ENCODE assay signal across 12 cellular contexts in genomic region chr7:77866791-77867190, GRCh38.
A peak's percentile ranks its signal among the peaks of the same experiment; 100 is the strongest.
DNase-seq lines count a peak whose midpoint lies in the region; ATAC-seq, FAIRE-seq and TF ChIP-seq lines count a peak whose summit lies in the region.
"Had no signal": no experiment of that assay in that cellular context is flagged by ENCODE, and none has a peak within 500 bp of the region (broad histone marks: within the 10 kb centered on the region; RNA-seq: fewer than 3 reads in every experiment).

No MANE protein-coding gene starts in this region.

- peak; percentile 55 for ATAC-seq in GM18907 (IDR thresholded peaks at IDR 0.05; ENCODE audit: unreplicated experiment)
- ATAC-seq: activated T-cell treated with anti-CD3 and anti-CD28 coated beads, Interleukin-2, amount 50 U/mL, for 72 hours had no signal

- peak; percentile 90 for FAIRE-seq in RCC 7860 (lab: Jason Lieb, UNC)

- peaks cover 17% of the 10 kb centered on the region for H3K4me1 Mint-ChIP-seq in CD14-positive monocyte

- peaks cover 0 to 5% (median 2%) of the 10 kb centered on the region in 7 donors for H3K9me3 Mint-ChIP-seq in CD14-positive monocyte

- peaks cover 15 to 16% of the 10 kb centered on the region in 2 donors for H3K36me3 Mint-ChIP-seq in CD14-positive monocyte

- no peak for TF ChIP-seq CTCF in epithelial cell of esophagus (IDR thresholded peaks at IDR 0.05; ENCODE audit: insufficient read depth, low read depth, low read length, missing control alignments)
- TF ChIP-seq CTCF in CD14-positive monocyte (IDR thresholded peaks at IDR 0.05) = no peak
- TF ChIP-seq CTCF in vagina (IDR thresholded peaks at IDR 0.05) = no peak
- TF ChIP-seq CTCF in prostate gland (IDR thresholded peaks at IDR 0.05) = no peak

- no peaks in the 10 kb centered on the region for H3K27me3 Mint-ChIP-seq in CD14-positive monocyte (ENCODE audit: low read depth in 3 of 3)

- H3K9me3 ChIP-seq in vagina (no peaks in the 10 kb centered on the region), prostate gland (no peaks in the 10 kb centered on the region)
- H3K9me3 ChIP-seq: colonic mucosa, thoracic aorta had no signal

- intact Hi-C loops in CD14-positive monocyte (cut with micrococcal nuclease) = no loop called here
- intact Hi-C loops in vagina (cut with DNase I) = no loop called here
- intact Hi-C loops in prostate gland (cut with DNase I) = no loop called here

- H3K27ac ChIP-seq in vagina (no peak overlapping the region), prostate gland (no peak overlapping the region)
- H3K27ac ChIP-seq: colonic mucosa, thoracic aorta had no signal

- H3K4me1 ChIP-seq in vagina = peaks cover 6% of the 10 kb centered on the region
- no peaks in the 10 kb centered on the region for H3K4me1 ChIP-seq in prostate gland (replicated peaks)

- H3K27ac Mint-ChIP-seq in CD14-positive monocyte = peak overlapping the region in 1 of 7 donors; percentile 54
- H3K27ac Mint-ChIP-seq: activated T-cell treated with anti-CD3 and anti-CD28 coated beads, Interleukin-2, amount 50 U/mL, for 72 hours had no signal

- peak; percentile 74 for DNase-seq in RCC 7860 (ENCODE audit: low spot score)
- peak; percentile 87 for DNase-seq in epithelial cell of esophagus (ENCODE audit: low read depth)
- DNase-seq in renal cortical epithelial cell (ENCODE audit: low read depth) = peak; percentile 59
- no peak for DNase-seq in CD14-positive monocyte (ENCODE audit: low spot score)
- DNase-seq in vagina (ENCODE audit: extremely low spot score in 2 of 2) = no peak
- no peak for DNase-seq in prostate gland (ENCODE audit: low spot score)
- DNase-seq: activated T-cell treated with anti-CD3 and anti-CD28 coated beads, Interleukin-2, amount 50 U/mL, for 72 hours; colonic mucosa; NCI-H524 treated with DMSO at 0.1 percent for 48 hours had no signal

- TF ChIP-seq POLR2A in vagina (IDR thresholded peaks at IDR 0.05) (no peak), prostate gland (IDR thresholded peaks at IDR 0.05) (no peak)

- H3K4me3 Mint-ChIP-seq in CD14-positive monocyte = no peak overlapping the region
- H3K4me3 Mint-ChIP-seq: activated T-cell treated with anti-CD3 and anti-CD28 coated beads, Interleukin-2, amount 50 U/mL, for 72 hours; neural crest cell had no signal

- H3K36me3 ChIP-seq in vagina (no peaks in the 10 kb centered on the region), prostate gland (no peaks in the 10 kb centered on the region)
- H3K36me3 ChIP-seq: colonic mucosa, thoracic aorta had no signal

- H3K4me3 ChIP-seq in epithelial cell of esophagus (ENCODE audit: low read length) (no peak overlapping the region), vagina (no peak overlapping the region), prostate gland (no peak overlapping the region)
- H3K4me3 ChIP-seq: colonic mucosa, thoracic aorta had no signal

- H3K27me3 ChIP-seq in vagina (no peaks in the 10 kb centered on the region), prostate gland (replicated peaks; ENCODE audit: insufficient read depth) (no peaks in the 10 kb centered on the region)
- H3K27me3 ChIP-seq: colonic mucosa had no signal

Comparison
In these comparisons a context has a peak if more than half of its experiments do, and no peak if none do; other contexts are left out.
1. DNase-seq: peak in RCC 7860 (single experiment), epithelial cell of esophagus (single experiment) and renal cortical epithelial cell (single experiment); none in CD14-positive monocyte (single experiment), vagina (0 of 2) and prostate gland (single experiment).